ENCODE assay signal across 14 cellular contexts in the genomic region with DNA sequence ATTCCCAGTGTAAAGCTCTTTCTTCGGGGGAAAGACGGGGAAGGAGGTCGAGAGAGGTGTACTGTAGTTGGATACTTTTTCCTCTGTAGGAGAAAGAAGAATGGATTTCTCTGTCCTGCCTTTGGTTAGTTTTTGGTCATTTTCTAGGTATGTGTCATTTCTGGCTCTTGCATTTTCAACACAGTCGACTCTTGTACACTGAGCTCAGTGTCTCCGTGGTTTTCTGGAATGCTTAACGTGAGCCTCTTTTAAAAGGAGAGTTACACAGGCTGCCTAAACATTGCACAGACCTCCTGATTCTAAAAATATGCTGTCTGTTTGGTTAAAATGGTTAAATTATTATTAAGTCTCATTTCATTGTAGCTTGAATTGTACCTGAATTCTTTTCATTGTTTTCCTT. TPM values are rescaled to one million over a fixed set of nuclear protein-coding genes. Genes with fewer than 3 reads are reported as not detected.
DNase-seq lines count a peak whose midpoint lies in the region; ATAC-seq, FAIRE-seq and TF ChIP-seq lines count a peak whose summit lies in the region.
"Had no signal": no experiment of that assay in that cellular context is flagged by ENCODE, and none has a peak within 500 bp of the region (broad histone marks: within the 10 kb centered on the region; RNA-seq: fewer than 3 reads in every experiment).

No MANE protein-coding gene starts in this region.

- H3K27ac Mint-ChIP-seq in astrocyte (ENCODE audit: unreplicated experiment): peak overlapping the region; percentile 87

- H3K9me3 Mint-ChIP-seq in astrocyte (ENCODE audit: unreplicated experiment): no peaks in the 10 kb centered on the region
- H3K9me3 Mint-ChIP-seq: brain had no signal

- H4K20me1 ChIP-seq in HCT116 (ENCODE audit: insufficient read depth) (no peaks in the 10 kb centered on the region), astrocyte (ENCODE audit: insufficient read depth, low read length) (no peaks in the 10 kb centered on the region)

- H3K27ac ChIP-seq in HCT116 (ENCODE audit: low read depth, low read length): no peak overlapping the region
- peak overlapping the region; percentile 79 for H3K27ac ChIP-seq in astrocyte (ENCODE audit: low read depth, low read length)
- peak overlapping the region; percentile 71 to 80 for H3K27ac ChIP-seq in thoracic aorta

- no peaks in the 10 kb centered on the region for H3K9me2 ChIP-seq in HCT116 (ENCODE audit: insufficient read depth)

- CTCF ChIA-PET in HCT116 (lab: Charles Lee): interaction anchor here (1.3 kb wide), 1 partner anchor 9 kb away, joined by 8 read pairs; no protein-coding TSS in a partner anchor

- RAD21 ChIA-PET in HCT116 (lab: Charles Lee; ENCODE audit: low non-redundant PET in 1 of 2, low total read pairs in 2 of 2, uncharacterized antibody in 2 of 2, unreplicated experiment in 2 of 2): no interaction called here

- H3K27me3 ChIP-seq in HCT116 (ENCODE audit: insufficient read depth, low read length) (no peaks in the 10 kb centered on the region), astrocyte (ENCODE audit: insufficient read depth, low read length) (no peaks in the 10 kb centered on the region), thoracic aorta (replicated peaks; ENCODE audit: insufficient read depth) (no peaks in the 10 kb centered on the region)

- H3K4me3 Mint-ChIP-seq in astrocyte (ENCODE audit: unreplicated experiment): peak overlapping the region; percentile 72
- H3K4me3 Mint-ChIP-seq: brain had no signal

- peaks cover 72% of the 10 kb centered on the region for H3K4me1 Mint-ChIP-seq in astrocyte (ENCODE audit: low read depth, unreplicated experiment)

- H3K27me3 Mint-ChIP-seq in astrocyte (ENCODE audit: low read depth, unreplicated experiment): no peaks in the 10 kb centered on the region

- peak; percentile 46 for ATAC-seq in HCT116
- no peak for ATAC-seq in thoracic aorta (ENCODE audit: insufficient number of reproducible peaks, low FRiP score, low read depth)
- no peak for ATAC-seq in HG02938 (IDR thresholded peaks at IDR 0.05; ENCODE audit: unreplicated experiment)

- no peak for TF ChIP-seq POLR2A in HCT116 (IDR thresholded peaks at IDR 0.05; ENCODE audit: borderline replicate concordance, extremely low read depth, insufficient read depth, insufficient read length)

- H3K4me2 ChIP-seq in HCT116 (ENCODE audit: low read length) (0 out of 2 replicates have a peak overlapping the region, but pooled peaks have one; percentile 2), astrocyte (ENCODE audit: low read length) (peak overlapping the region; percentile 81)

- H3K36me3 Mint-ChIP-seq in astrocyte (ENCODE audit: low read depth, unreplicated experiment): no peaks in the 10 kb centered on the region
- H3K36me3 Mint-ChIP-seq: brain had no signal

- FAIRE-seq in astrocyte (lab: Jason Lieb, UNC): peak; percentile 91

- intact Hi-C loops in HCT116 (cut with micrococcal nuclease): no loop called here

- H3K9me3 ChIP-seq in HCT116 (ENCODE audit: control insufficient read depth in 1 of 2, insufficient read depth in 1 of 2, low read depth in 1 of 2, low read length in 2 of 2): no peaks in the 10 kb centered on the region
- no peaks in the 10 kb centered on the region for H3K9me3 ChIP-seq in astrocyte (ENCODE audit: insufficient read depth, low read depth, low read length)
- H3K9me3 ChIP-seq in thoracic aorta: no peaks in the 10 kb centered on the region
- H3K9me3 ChIP-seq: lower lobe of right lung had no signal

- TF ChIP-seq CTCF in HCT116 (IDR thresholded peaks at IDR 0.05 in 2 of 3, conservative IDR thresholded peaks at IDR 0.05 in 1 of 3; ENCODE audit: borderline replicate concordance in 1 of 3, insufficient read depth in 1 of 3, low read depth in 2 of 3, low read length in 2 of 3) (no peak), astrocyte (IDR thresholded peaks at IDR 0.05; ENCODE audit: insufficient read depth, low read depth, low read length) (no peak), thoracic aorta (IDR thresholded peaks at IDR 0.05) (no peak)

- no peak overlapping the region for H2AFZ ChIP-seq in HCT116 (ENCODE audit: low read depth, low read length, poor library complexity, severe bottlenecking)
- no peak overlapping the region for H2AFZ ChIP-seq in astrocyte (ENCODE audit: low read depth, low read length)

- POLR2A ChIA-PET in HCT116 (lab: Charles Lee): interaction anchor here (1.0 kb wide), 1 partner anchor 23 kb away, joined by 3 read pairs; no protein-coding TSS in a partner anchor

- TF ChIP-seq RAD21 in HCT116 (IDR thresholded peaks at IDR 0.05; ENCODE audit: low read depth): no peak

- no peak overlapping the region for H3K4me3 ChIP-seq in HCT116 (replicated peaks in 1 of 2; ENCODE audit: low read depth in 1 of 2, low read length in 2 of 2)
- peak overlapping the region; percentile 22 for H3K4me3 ChIP-seq in astrocyte (ENCODE audit: insufficient read depth, low read depth, low read length)
- H3K4me3 ChIP-seq in thoracic aorta: peak overlapping the region; percentile 30
- H3K4me3 ChIP-seq: lower lobe of right lung had no signal

- H3K9ac ChIP-seq in HCT116 (ENCODE audit: low read length) (no peak overlapping the region), astrocyte (ENCODE audit: low read length) (peak overlapping the region; percentile 66)

- H3K79me2 ChIP-seq in HCT116 (ENCODE audit: insufficient read depth, low read length) (no peaks in the 10 kb centered on the region), astrocyte (ENCODE audit: insufficient read depth, low read length) (no peaks in the 10 kb centered on the region)

- H3K36me3 ChIP-seq in HCT116 (ENCODE audit: control insufficient read depth in 1 of 2, insufficient read depth in 2 of 2, low read length in 2 of 2): no peaks in the 10 kb centered on the region
- H3K36me3 ChIP-seq in astrocyte (ENCODE audit: insufficient read depth, low read length): no peaks in the 10 kb centered on the region
- no peaks in the 10 kb centered on the region for H3K36me3 ChIP-seq in thoracic aorta
- H3K36me3 ChIP-seq: lower lobe of right lung had no signal

- peaks cover 6 to 16% of the 10 kb centered on the region in 2 experiments; a peak in 2 of 4 replicates for H3K4me1 ChIP-seq in HCT116 (ENCODE audit: control insufficient read depth in 1 of 2, insufficient read depth in 2 of 2, low read length in 2 of 2)
- peaks cover 19% of the 10 kb centered on the region for H3K4me1 ChIP-seq in astrocyte (ENCODE audit: insufficient read depth, low read length)
- H3K4me1 ChIP-seq in thoracic aorta (ENCODE audit: control insufficient read depth in 1 of 2, low read depth in 2 of 2): peaks cover 32 to 73% of the 10 kb centered on the region in 2 donors

- no TSS peak for BruUV-seq in HCT116 (replicated peaks; lab: Mats Ljungman, UMichigan)

- DNase-seq in HCT116 (ENCODE audit: low read depth, low spot score) (no peak), astrocyte (ENCODE audit: low read depth) (peak; percentile 90), glomerular visceral epithelial cell (ENCODE audit: extremely low spot score) (peak; percentile 80), thoracic aorta (ENCODE audit: low spot score) (no peak), NCI-H2227 (lab: John Stamatoyannopoulos, UW; ENCODE audit: unreplicated experiment) (no peak), NCI-H187 (lab: John Stamatoyannopoulos, UW) (no peak)
- DNase-seq in stimulated activated CD4-positive, alpha-beta T cell treated with anti-CD3 and anti-CD28 coated beads, Interleukin-2, amount 100 ng/mL, for 48 hours: no peak
- DNase-seq: activated CD8-positive, alpha-beta memory T cell treated with anti-CD3 and anti-CD28 coated beads, Interleukin-2, amount 50 U/mL, for 4 hours; foreskin melanocyte; lower lobe of right lung; NCI-H2081 treated with DMSO at 0.1 percent for 48 hours; T-helper 9 cell had no signal

TF ChIP-seq in HCT116, 20 proteins besides CTCF, POLR2A, EP300 and RAD21 (continues in another document):
- TF ChIP-seq ELF1 (IDR thresholded peaks at IDR 0.05; ENCODE audit: borderline replicate concordance, low read depth) (no peak), EZH2phosphoT487 (IDR thresholded peaks at IDR 0.05; ENCODE audit: borderline replicate concordance) (no peak), POLR2AphosphoS5 (IDR thresholded peaks at IDR 0.05; ENCODE audit: low read depth, low read length) (no peak), ZNF274 (IDR thresholded peaks at IDR 0.05; ENCODE audit: low read depth, low read length) (no peak), ZFX (IDR thresholded peaks at IDR 0.05) (no peak), CEBPB (IDR thresholded peaks at IDR 0.05; ENCODE audit: low read depth) (no peak), EZH2 (IDR thresholded peaks at IDR 0.05) (no peak), JUND (IDR thresholded peaks at IDR 0.05) (no peak), EGR1 (IDR thresholded peaks at IDR 0.05; ENCODE audit: low read depth) (no peak)
- TF ChIP-seq, protein P1, sequence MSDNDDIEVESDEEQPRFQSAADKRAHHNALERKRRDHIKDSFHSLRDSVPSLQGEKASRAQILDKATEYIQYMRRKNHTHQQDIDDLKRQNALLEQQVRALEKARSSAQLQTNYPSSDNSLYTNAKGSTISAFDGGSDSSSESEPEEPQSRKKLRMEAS (IDR thresholded peaks at IDR 0.05): no peak
- TF ChIP-seq, protein P2, sequence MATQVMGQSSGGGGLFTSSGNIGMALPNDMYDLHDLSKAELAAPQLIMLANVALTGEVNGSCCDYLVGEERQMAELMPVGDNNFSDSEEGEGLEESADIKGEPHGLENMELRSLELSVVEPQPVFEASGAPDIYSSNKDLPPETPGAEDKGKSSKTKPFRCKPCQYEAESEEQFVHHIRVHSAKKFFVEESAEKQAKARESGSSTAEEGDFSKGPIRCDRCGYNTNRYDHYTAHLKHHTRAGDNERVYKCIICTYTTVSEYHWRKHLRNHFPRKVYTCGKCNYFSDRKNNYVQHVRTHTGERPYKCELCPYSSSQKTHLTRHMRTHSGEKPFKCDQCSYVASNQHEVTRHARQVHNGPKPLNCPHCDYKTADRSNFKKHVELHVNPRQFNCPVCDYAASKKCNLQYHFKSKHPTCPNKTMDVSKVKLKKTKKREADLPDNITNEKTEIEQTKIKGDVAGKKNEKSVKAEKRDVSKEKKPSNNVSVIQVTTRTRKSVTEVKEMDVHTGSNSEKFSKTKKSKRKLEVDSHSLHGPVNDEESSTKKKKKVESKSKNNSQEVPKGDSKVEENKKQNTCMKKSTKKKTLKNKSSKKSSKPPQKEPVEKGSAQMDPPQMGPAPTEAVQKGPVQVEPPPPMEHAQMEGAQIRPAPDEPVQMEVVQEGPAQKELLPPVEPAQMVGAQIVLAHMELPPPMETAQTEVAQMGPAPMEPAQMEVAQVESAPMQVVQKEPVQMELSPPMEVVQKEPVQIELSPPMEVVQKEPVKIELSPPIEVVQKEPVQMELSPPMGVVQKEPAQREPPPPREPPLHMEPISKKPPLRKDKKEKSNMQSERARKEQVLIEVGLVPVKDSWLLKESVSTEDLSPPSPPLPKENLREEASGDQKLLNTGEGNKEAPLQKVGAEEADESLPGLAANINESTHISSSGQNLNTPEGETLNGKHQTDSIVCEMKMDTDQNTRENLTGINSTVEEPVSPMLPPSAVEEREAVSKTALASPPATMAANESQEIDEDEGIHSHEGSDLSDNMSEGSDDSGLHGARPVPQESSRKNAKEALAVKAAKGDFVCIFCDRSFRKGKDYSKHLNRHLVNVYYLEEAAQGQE (IDR thresholded peaks at IDR 0.05; ENCODE audit: low read depth): no peak

RNA-seq across cellular contexts. Expression of a gene that starts 21.8 kb away (rescaled TPM):
- total RNA-seq in HCT116 (2021; ENCODE audit: unreplicated experiment) (97.4 TPM), astrocyte (189 and 194 TPM in 2 replicates), thoracic aorta (100 to 1,000 TPM; 415 to 476 TPM)
- polyA plus RNA-seq in HCT116 (2012): 21.7 and 26.3 TPM in 2 replicates

Comparison
In these comparisons a context has a peak if more than half of its experiments do, and no peak if none do; other contexts are left out.
1. DNase-seq: peak in astrocyte (single experiment) and glomerular visceral epithelial cell (single experiment); none in HCT116 (single experiment), thoracic aorta (single experiment), NCI-H2227 (single experiment), stimulated activated CD4-positive, alpha-beta T cell treated with anti-CD3 and anti-CD28 coated beads, Interleukin-2, amount 100 ng/mL, for 48 hours (0 of 2) and NCI-H187 (0 of 2).
2. H3K4me3 ChIP-seq: peak in astrocyte (single experiment) and thoracic aorta (single experiment); none in HCT116 (0 of 2).